ENCODE assay signal across 1 cellular context in the genomic region with DNA sequence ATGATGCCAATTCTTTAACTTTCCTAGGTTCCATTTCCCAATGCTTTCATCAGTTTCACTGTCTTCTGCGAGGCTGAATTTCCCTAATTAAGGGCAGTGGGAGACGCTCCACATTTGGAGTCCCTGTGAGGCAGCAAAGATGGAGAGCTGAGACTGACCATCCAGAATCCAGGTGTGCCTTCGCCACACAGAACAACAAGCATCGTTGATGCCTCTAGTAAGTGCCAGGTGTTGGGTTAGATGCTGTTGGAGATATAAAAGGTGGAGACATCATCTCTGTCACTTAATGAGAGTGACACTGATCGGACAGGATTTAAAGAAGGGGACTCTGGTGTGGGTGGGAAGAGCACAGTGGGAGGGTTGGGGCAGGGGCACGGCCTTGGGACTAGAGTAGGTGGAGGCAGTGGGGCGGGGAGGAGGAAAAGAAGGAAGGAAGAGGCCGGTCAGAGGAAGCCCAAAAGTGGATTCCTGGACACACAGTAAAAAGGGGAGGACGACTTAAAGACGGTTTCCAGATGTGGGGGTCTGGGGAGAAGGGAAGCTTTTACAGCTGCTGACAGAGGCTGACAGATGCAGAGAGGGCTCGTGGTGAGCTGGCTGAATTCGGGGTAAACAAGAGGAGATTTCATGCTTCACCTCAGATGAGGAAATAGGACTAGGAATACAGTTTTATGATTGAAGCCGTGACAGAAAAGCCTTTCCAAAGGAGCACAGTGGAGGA.
TF ChIP-seq lines count a peak whose summit lies in the region.

No MANE protein-coding gene starts in this region.

TF ChIP-seq in GM12878, 131 proteins besides CTCF, POLR2A, EP300 and RAD21:
- TF ChIP-seq, protein P1, sequence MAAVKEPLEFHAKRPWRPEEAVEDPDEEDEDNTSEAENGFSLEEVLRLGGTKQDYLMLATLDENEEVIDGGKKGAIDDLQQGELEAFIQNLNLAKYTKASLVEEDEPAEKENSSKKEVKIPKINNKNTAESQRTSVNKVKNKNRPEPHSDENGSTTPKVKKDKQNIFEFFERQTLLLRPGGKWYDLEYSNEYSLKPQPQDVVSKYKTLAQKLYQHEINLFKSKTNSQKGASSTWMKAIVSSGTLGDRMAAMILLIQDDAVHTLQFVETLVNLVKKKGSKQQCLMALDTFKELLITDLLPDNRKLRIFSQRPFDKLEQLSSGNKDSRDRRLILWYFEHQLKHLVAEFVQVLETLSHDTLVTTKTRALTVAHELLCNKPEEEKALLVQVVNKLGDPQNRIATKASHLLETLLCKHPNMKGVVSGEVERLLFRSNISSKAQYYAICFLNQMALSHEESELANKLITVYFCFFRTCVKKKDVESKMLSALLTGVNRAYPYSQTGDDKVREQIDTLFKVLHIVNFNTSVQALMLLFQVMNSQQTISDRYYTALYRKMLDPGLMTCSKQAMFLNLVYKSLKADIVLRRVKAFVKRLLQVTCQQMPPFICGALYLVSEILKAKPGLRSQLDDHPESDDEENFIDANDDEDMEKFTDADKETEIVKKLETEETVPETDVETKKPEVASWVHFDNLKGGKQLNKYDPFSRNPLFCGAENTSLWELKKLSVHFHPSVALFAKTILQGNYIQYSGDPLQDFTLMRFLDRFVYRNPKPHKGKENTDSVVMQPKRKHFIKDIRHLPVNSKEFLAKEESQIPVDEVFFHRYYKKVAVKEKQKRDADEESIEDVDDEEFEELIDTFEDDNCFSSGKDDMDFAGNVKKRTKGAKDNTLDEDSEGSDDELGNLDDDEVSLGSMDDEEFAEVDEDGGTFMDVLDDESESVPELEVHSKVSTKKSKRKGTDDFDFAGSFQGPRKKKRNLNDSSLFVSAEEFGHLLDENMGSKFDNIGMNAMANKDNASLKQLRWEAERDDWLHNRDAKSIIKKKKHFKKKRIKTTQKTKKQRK (IDR thresholded peaks at IDR 0.05; ENCODE audit: low read depth, low read length), result no peak
- TF ChIP-seq, protein P2, sequence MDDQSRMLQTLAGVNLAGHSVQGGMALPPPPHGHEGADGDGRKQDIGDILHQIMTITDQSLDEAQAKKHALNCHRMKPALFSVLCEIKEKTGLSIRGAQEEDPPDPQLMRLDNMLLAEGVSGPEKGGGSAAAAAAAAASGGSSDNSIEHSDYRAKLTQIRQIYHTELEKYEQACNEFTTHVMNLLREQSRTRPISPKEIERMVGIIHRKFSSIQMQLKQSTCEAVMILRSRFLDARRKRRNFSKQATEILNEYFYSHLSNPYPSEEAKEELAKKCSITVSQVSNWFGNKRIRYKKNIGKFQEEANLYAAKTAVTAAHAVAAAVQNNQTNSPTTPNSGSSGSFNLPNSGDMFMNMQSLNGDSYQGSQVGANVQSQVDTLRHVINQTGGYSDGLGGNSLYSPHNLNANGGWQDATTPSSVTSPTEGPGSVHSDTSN (IDR thresholded peaks at IDR 0.05; ENCODE audit: insufficient replicate concordance, low read depth, low read length), result no peak
- TF ChIP-seq POU2F2 (IDR thresholded peaks at IDR 0.05; ENCODE audit: borderline replicate concordance, low read depth, low read length) (no peak), JUNB (IDR thresholded peaks at IDR 0.05) (no peak), HDGF (IDR thresholded peaks at IDR 0.05) (no peak), CBX3 (IDR thresholded peaks at IDR 0.05; ENCODE audit: borderline replicate concordance, low read depth) (no peak), POLR2AphosphoS5 (IDR thresholded peaks at IDR 0.05; ENCODE audit: low read length) (no peak), NFXL1 (IDR thresholded peaks at IDR 0.05; ENCODE audit: borderline replicate concordance) (no peak), IKZF1 (conservative IDR thresholded peaks at IDR 0.05) (no peak), GATAD2B (conservative IDR thresholded peaks at IDR 0.05; ENCODE audit: low read depth) (no peak), CBX5 (IDR thresholded peaks at IDR 0.05; ENCODE audit: low read depth) (no peak)
